17 cellular contexts compared by ENCODE assay signal in genomic region chr17:82545071-82545462, GRCh38. TPM values are rescaled to one million over a fixed set of nuclear protein-coding genes. Genes with fewer than 3 reads are reported as not detected.
DNase-seq lines count a peak whose midpoint lies in the region; ATAC-seq and TF ChIP-seq lines count a peak whose summit lies in the region.
"Had no signal": no experiment of that assay in that cellular context is flagged by ENCODE, and none has a peak within 500 bp of the region (broad histone marks: within the 10 kb centered on the region; RNA-seq: fewer than 3 reads in every experiment).

No MANE protein-coding gene starts in this region.

- H3K27ac ChIP-seq in A673 (ENCODE audit: low read depth, low read length, poor library complexity, severe bottlenecking) (peak overlapping the region; percentile 21), heart left ventricle (peak overlapping the region in 10 of 12 donors; percentile 3 to 75 (median 43)), psoas muscle (peak overlapping the region; percentile 66)
- H3K27ac ChIP-seq: HL-60 had no signal

- TF ChIP-seq CTCF in A673 (conservative IDR thresholded peaks at IDR 0.05; ENCODE audit: low read depth, low read length) (no peak), heart left ventricle (IDR thresholded peaks at IDR 0.05) (no peak), psoas muscle (IDR thresholded peaks at IDR 0.05) (no peak)

- no peaks in the 10 kb centered on the region for H3K36me3 ChIP-seq in A673 (ENCODE audit: insufficient read depth, low read length, poor library complexity, severe bottlenecking)
- H3K36me3 ChIP-seq in heart left ventricle, result no peaks in the 10 kb centered on the region
- no peaks in the 10 kb centered on the region for H3K36me3 ChIP-seq in psoas muscle (ENCODE audit: insufficient read depth in 1 of 2, low read depth in 1 of 2)

- ATAC-seq in heart left ventricle (peak; percentile 56 to 75 (median 68)), psoas muscle (peak in 3 of 4 donors; percentile 36 to 64 (median 47)), GM21447 (IDR thresholded peaks at IDR 0.05; ENCODE audit: unreplicated experiment) (no peak)
- ATAC-seq: activated CD8-positive, alpha-beta memory T cell treated with anti-CD3 and anti-CD28 coated beads, Interleukin-2, amount 10 ng/mL, durations not matched to agents 7 days and 5 days; activated naive CD4-positive, alpha-beta T cell treated with anti-CD3 and anti-CD28 coated beads, Interleukin-2, amount 50 U/mL, for 72 hours had no signal

- no TSS peak for BruUV-seq in A673 (replicated peaks; lab: Mats Ljungman, UMichigan)

- no peaks in the 10 kb centered on the region for H3K9me3 ChIP-seq in A673 (ENCODE audit: low read depth, low read length, poor library complexity, severe bottlenecking)
- H3K9me3 ChIP-seq in heart left ventricle, result no peaks in the 10 kb centered on the region
- H3K9me3 ChIP-seq in psoas muscle, result peaks cover 3% of the 10 kb centered on the region

- intact Hi-C loops in A673 (cut with micrococcal nuclease; ENCODE audit: unreplicated experiment) (no loop called here), heart left ventricle (cut with DNase I) (loop anchor here in 1 of 10 donors (10.0 kb wide), 1 partner anchor 50 kb away; no protein-coding TSS in a partner anchor), psoas muscle (cut with DNase I) (no loop called here)

- H3K4me3 ChIP-seq in A673 (ENCODE audit: low read depth, low read length, poor library complexity, severe bottlenecking) (no peak overlapping the region), heart left ventricle (peak overlapping the region in 8 of 12 donors; percentile 1 to 43 (median 30)), psoas muscle (peak overlapping the region; percentile 48)

- POLR2A ChIA-PET in A673 (lab: Charles Lee; ENCODE audit: low non-redundant PET), result interaction anchor here (0.7 kb wide), 2 partner anchors 9 to 15 kb away, joined by 3 to 6 read pairs; no protein-coding TSS in a partner anchor

- TF ChIP-seq POLR2A in heart left ventricle (IDR thresholded peaks at IDR 0.05), result no peak

- H3K27me3 ChIP-seq in A673 (replicated peaks; ENCODE audit: insufficient read depth, low read depth, low read length, poor library complexity) (no peaks in the 10 kb centered on the region), heart left ventricle (no peaks in the 10 kb centered on the region), psoas muscle (ENCODE audit: insufficient read depth in 3 of 3, low read length in 2 of 3) (no peaks in the 10 kb centered on the region)

- CTCF ChIA-PET in A673 (lab: Charles Lee), result no interaction called here

- WGBS in heart left ventricle, 4 donors, result 54 to 59% (median 55%) methylated on average over 8 of the region's 8 CpGs
- WGBS in psoas muscle, 3 donors, result 36 to 55% (median 37%) methylated on average over 8 of the region's 8 CpGs

- no peak for DNase-seq in A673 (ENCODE audit: low spot score)
- DNase-seq in astrocyte of the hippocampus (ENCODE audit: low read depth, low spot score), result peak; percentile 53
- peak in 1 of 5 donors; percentile 61 for DNase-seq in heart left ventricle
- DNase-seq in psoas muscle, result no peak
- DNase-seq in middle frontal gyrus (ENCODE audit: extremely low spot score, low spot score), result no peak
- no peak for DNase-seq in SKM-1 (lab: John Stamatoyannopoulos, UW; ENCODE audit: unreplicated experiment)
- DNase-seq in iPS-NIHi7 (ENCODE audit: extremely low spot score), result no peak
- DNase-seq: activated CD8-positive, alpha-beta memory T cell treated with anti-CD3 and anti-CD28 coated beads, Interleukin-2, amount 10 ng/mL, durations not matched to agents 7 days and 5 days; COR-L47; GDM1; H9; Kasumi-1; NCI-H187 treated with DMSO at 0.1 percent for 48 hours; NK-92 treated with Interleukin-12 subunit alpha and Interleukin-12 subunit beta, amount 100 ng/mL, for 24 hours had no signal

- peaks cover 12% of the 10 kb centered on the region for H3K4me1 ChIP-seq in A673 (ENCODE audit: insufficient read depth, low read length, poor library complexity, severe bottlenecking)
- H3K4me1 ChIP-seq in heart left ventricle, result peaks cover 9 to 71% (median 42%) of the 10 kb centered on the region in 12 donors
- peaks cover 39% of the 10 kb centered on the region for H3K4me1 ChIP-seq in psoas muscle

RNA-seq across cellular contexts. Expression of gene FOXK2, which starts 25.5 kb away (rescaled TPM):
- total RNA-seq in A673 (2021), result 107 and 116 TPM in 2 replicates
- total RNA-seq in heart left ventricle, result 10 to 100 TPM; 26.9 to 77.0 (median 33.9) TPM
- 10 to 100 TPM; 15.6 to 43.2 TPM for polyA plus RNA-seq in heart left ventricle
- 10 to 100 TPM; 53.6 to 91.6 (median 66.2) TPM for total RNA-seq in psoas muscle
- polyA plus RNA-seq in psoas muscle, result 10 to 100 TPM; 38.9 to 96.4 (median 45.9) TPM
